In genomic region chr6:158220786-158221442, GRCh38 we compare ENCODE assay signal across 8 cellular contexts. TPM values are rescaled to one million over a fixed set of nuclear protein-coding genes. Genes with fewer than 3 reads are reported as not detected.
DNase-seq lines count a peak whose midpoint lies in the region; ATAC-seq, FAIRE-seq and TF ChIP-seq lines count a peak whose summit lies in the region.

No MANE protein-coding gene starts in this region.

- no peak overlapping the region for H3K27ac Mint-ChIP-seq in activated T-helper 2 cell treated with anti-CD3 and anti-CD28 coated beads, Interferon-gamma antibody, Interleukin-2, Interleukin-4, amounts not matched to agents 10 μg/mL and 5 μg/mL and 100 μg/mL, durations not matched to agents 14 hours and 24 hours and 36 hours

- H3K4me1 ChIP-seq in RWPE2 (ENCODE audit: insufficient read depth, poor library complexity, severe bottlenecking) (peaks cover 6% of the 10 kb centered on the region), neutrophil (ENCODE audit: control insufficient read depth in 1 of 2, insufficient read depth in 1 of 2, low read depth in 1 of 2, low read length in 1 of 2) (peaks cover 0 to 3% of the 10 kb centered on the region in 2 experiments), thoracic aorta (ENCODE audit: control insufficient read depth in 1 of 2, low read depth in 2 of 2) (no peaks in the 10 kb centered on the region)

- no peaks in the 10 kb centered on the region for H3K9me3 ChIP-seq in RWPE2 (ENCODE audit: severe bottlenecking)
- no peaks in the 10 kb centered on the region for H3K9me3 ChIP-seq in neutrophil
- H3K9me3 ChIP-seq in thoracic aorta: no peaks in the 10 kb centered on the region

- intact Hi-C loops in activated T-helper 2 cell treated with anti-CD3 and anti-CD28 coated beads, Interferon-gamma antibody, Interleukin-2, Interleukin-4, amounts not matched to agents 10 μg/mL and 5 μg/mL and 100 μg/mL, durations not matched to agents 14 hours and 24 hours and 36 hours (cut with micrococcal nuclease): loop anchor here (1.0 to 5.0 kb wide), 4 partner anchors 136 to 384 kb away; no protein-coding TSS in a partner anchor

- H3K27me3 Mint-ChIP-seq in activated T-helper 2 cell treated with anti-CD3 and anti-CD28 coated beads, Interferon-gamma antibody, Interleukin-2, Interleukin-4, amounts not matched to agents 10 μg/mL and 5 μg/mL and 100 μg/mL, durations not matched to agents 14 hours and 24 hours and 36 hours (ENCODE audit: low read depth): no peaks in the 10 kb centered on the region

- no peaks in the 10 kb centered on the region for H3K36me3 ChIP-seq in RWPE2 (ENCODE audit: low read depth)
- H3K36me3 ChIP-seq in neutrophil: no peaks in the 10 kb centered on the region
- no peaks in the 10 kb centered on the region for H3K36me3 ChIP-seq in thoracic aorta

- no peak for FAIRE-seq in D721Med (lab: Jason Lieb, UNC)

- H3K4me3 ChIP-seq in RWPE2 (ENCODE audit: severe bottlenecking) (no peak overlapping the region), neutrophil (ENCODE audit: low read depth in 1 of 2, low read length in 1 of 2) (no peak overlapping the region), thoracic aorta (no peak overlapping the region)

- H3K4me1 Mint-ChIP-seq in activated T-helper 2 cell treated with anti-CD3 and anti-CD28 coated beads, Interferon-gamma antibody, Interleukin-2, Interleukin-4, amounts not matched to agents 10 μg/mL and 5 μg/mL and 100 μg/mL, durations not matched to agents 14 hours and 24 hours and 36 hours (ENCODE audit: low read depth): no peaks in the 10 kb centered on the region

- H3K27me3 ChIP-seq in RWPE2 (ENCODE audit: insufficient read depth, poor library complexity, severe bottlenecking) (no peaks in the 10 kb centered on the region), neutrophil (peaks cover 30% of the 10 kb centered on the region), thoracic aorta (replicated peaks; ENCODE audit: insufficient read depth) (no peaks in the 10 kb centered on the region)

- no peaks in the 10 kb centered on the region for H3K36me3 Mint-ChIP-seq in activated T-helper 2 cell treated with anti-CD3 and anti-CD28 coated beads, Interferon-gamma antibody, Interleukin-2, Interleukin-4, amounts not matched to agents 10 μg/mL and 5 μg/mL and 100 μg/mL, durations not matched to agents 14 hours and 24 hours and 36 hours (ENCODE audit: low read depth)

- peak; percentile 94 for TF ChIP-seq CTCF in D721Med (IDR thresholded peaks at IDR 0.05; ENCODE audit: insufficient read depth, missing control alignments)
- TF ChIP-seq CTCF in RWPE2 (IDR thresholded peaks at IDR 0.05; ENCODE audit: poor library complexity, severe bottlenecking): peak; percentile 96
- peak; percentile 84 for TF ChIP-seq CTCF in neutrophil (IDR thresholded peaks at IDR 0.05)
- peak; percentile 90 for TF ChIP-seq CTCF in thoracic aorta (IDR thresholded peaks at IDR 0.05)

- ATAC-seq in GM21515 (IDR thresholded peaks at IDR 0.05; ENCODE audit: unreplicated experiment) (peak; percentile 85), RWPE2 (ENCODE audit: low read depth) (peak; percentile 82), thoracic aorta (ENCODE audit: insufficient number of reproducible peaks, low FRiP score, low read depth) (no peak)

- no peaks in the 10 kb centered on the region for H3K9me3 Mint-ChIP-seq in activated T-helper 2 cell treated with anti-CD3 and anti-CD28 coated beads, Interferon-gamma antibody, Interleukin-2, Interleukin-4, amounts not matched to agents 10 μg/mL and 5 μg/mL and 100 μg/mL, durations not matched to agents 14 hours and 24 hours and 36 hours

- H3K27ac ChIP-seq in RWPE2 (ENCODE audit: poor library complexity, severe bottlenecking) (no peak overlapping the region), neutrophil (no peak overlapping the region), thoracic aorta (no peak overlapping the region)

- no peak overlapping the region for H3K4me3 Mint-ChIP-seq in activated T-helper 2 cell treated with anti-CD3 and anti-CD28 coated beads, Interferon-gamma antibody, Interleukin-2, Interleukin-4, amounts not matched to agents 10 μg/mL and 5 μg/mL and 100 μg/mL, durations not matched to agents 14 hours and 24 hours and 36 hours (ENCODE audit: low read depth)

- DNase-seq in D721Med (ENCODE audit: insufficient read length, low spot score): peak; percentile 41
- DNase-seq in Kasumi-1 (lab: John Stamatoyannopoulos, UW): peak; percentile 55 to 68
- DNase-seq in RWPE2 (ENCODE audit: low spot score): no peak
- peak; percentile 61 for DNase-seq in activated T-helper 2 cell treated with anti-CD3 and anti-CD28 coated beads, Interferon-gamma antibody, Interleukin-2, Interleukin-4, amounts not matched to agents 10 μg/mL and 5 μg/mL and 100 μg/mL, durations not matched to agents 14 hours and 24 hours and 36 hours (ENCODE audit: low spot score)
- DNase-seq in fibroblast of the conjunctiva (ENCODE audit: low read depth): peak; percentile 75
- no peak for DNase-seq in thoracic aorta (ENCODE audit: low spot score)

RNA-seq across cellular contexts. Expression of gene GTF2H5, which starts 52.8 kb away (rescaled TPM):
- 28.7 and 30.3 TPM in 2 replicates for total RNA-seq in activated T-helper 2 cell treated with anti-CD3 and anti-CD28 coated beads, Interferon-gamma antibody, Interleukin-2, Interleukin-4, amounts not matched to agents 10 μg/mL and 5 μg/mL and 100 μg/mL, durations not matched to agents 14 hours and 24 hours and 36 hours
- 1 to 10 TPM; 3.1 to 3.7 TPM for total RNA-seq in thoracic aorta

RNA-seq across cellular contexts. Expression of gene SERAC1, which starts 52.9 kb away (rescaled TPM):
- 5.4 and 6.6 TPM in 2 replicates for total RNA-seq in activated T-helper 2 cell treated with anti-CD3 and anti-CD28 coated beads, Interferon-gamma antibody, Interleukin-2, Interleukin-4, amounts not matched to agents 10 μg/mL and 5 μg/mL and 100 μg/mL, durations not matched to agents 14 hours and 24 hours and 36 hours
- 10 to 100 TPM; 16.5 to 21.8 TPM for total RNA-seq in thoracic aorta

Comparison
In these comparisons a context has a peak if more than half of its experiments do, and no peak if none do; other contexts are left out.
1. DNase-seq: peak in D721Med (single experiment), Kasumi-1 (2 of 2), activated T-helper 2 cell treated with anti-CD3 and anti-CD28 coated beads, Interferon-gamma antibody, Interleukin-2, Interleukin-4, amounts not matched to agents 10 μg/mL and 5 μg/mL and 100 μg/mL, durations not matched to agents 14 hours and 24 hours and 36 hours (single experiment) and fibroblast of the conjunctiva (single experiment); none in RWPE2 (single experiment) and thoracic aorta (single experiment).
2. Peak in every context shown above with its lines, with median percentiles within 50 percentile points of each other: CTCF ChIP-seq.